ENCODE assay signal across 8 cellular contexts in the genomic region with DNA sequence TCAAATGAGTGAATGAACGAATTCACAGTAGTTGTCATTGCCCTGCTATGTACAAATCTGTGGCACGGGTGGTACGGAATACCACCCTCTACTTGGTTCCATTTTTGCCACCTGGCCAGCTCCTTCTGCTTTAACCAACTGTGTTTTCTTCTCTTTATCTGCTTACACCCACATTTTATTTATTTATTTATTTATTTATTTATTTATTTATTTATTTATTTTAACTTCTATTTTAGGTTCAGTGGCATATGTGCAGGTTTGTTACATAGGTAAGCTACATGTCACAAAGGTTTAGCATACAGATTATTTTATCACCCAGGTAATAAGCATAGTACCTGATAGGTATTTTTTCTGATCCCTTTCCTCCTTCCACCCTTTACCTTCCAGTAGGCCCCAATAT.
"Had no signal": no experiment of that assay in that cellular context is flagged by ENCODE, and none has a peak within 500 bp of the region (broad histone marks: within the 10 kb centered on the region; RNA-seq: fewer than 3 reads in every experiment).

No MANE protein-coding gene starts in this region.

- DNase-seq: H9, HCEC 1CT, HFFc6 had no signal

- H3K4me2 ChIP-seq: GM23338, KMS-11 had no signal

- ATAC-seq: GM23338, HepG2 had no signal

- H3K36me3 Mint-ChIP-seq: IgD-negative memory B cell had no signal

- H3K4me3 Mint-ChIP-seq: GM23338, H9, HFFc6, IgD-negative memory B cell had no signal

- H3K9me3 Mint-ChIP-seq: GM23338, H9 had no signal

- H3K9ac ChIP-seq: KMS-11 had no signal

- H3K4me3 ChIP-seq: GM23338 had no signal

- H3K27ac Mint-ChIP-seq: GM23338, H9, HFFc6, IgD-negative memory B cell had no signal

- H3K27ac ChIP-seq: HL-60, KMS-11 had no signal
